9 cellular contexts compared by ENCODE assay signal in genomic region chr2:197873293-197873701, GRCh38.
A peak's percentile ranks its signal among the peaks of the same experiment; 100 is the strongest.
DNase-seq lines count a peak whose midpoint lies in the region; ATAC-seq and TF ChIP-seq lines count a peak whose summit lies in the region.
"Had no signal": no experiment of that assay in that cellular context is flagged by ENCODE, and none has a peak within 500 bp of the region (broad histone marks: within the 10 kb centered on the region; RNA-seq: fewer than 3 reads in every experiment).

No MANE protein-coding gene starts in this region.

- TF ChIP-seq POLR2A in HCT116 (IDR thresholded peaks at IDR 0.05; ENCODE audit: borderline replicate concordance, extremely low read depth, insufficient read depth, insufficient read length) = no peak

- POLR2A ChIA-PET in HCT116 (lab: Charles Lee) (no interaction called here), SK-N-SH (lab: Yijun Ruan, JAX) (no interaction called here)
- POLR2A ChIA-PET in naive thymus-derived CD4-positive, alpha-beta T cell (lab: Charles Lee) = interaction anchor here (0.6 to 0.7 kb wide), 2 partner anchors 18 to 75 kb away, joined by 3 read pairs; no protein-coding TSS in a partner anchor

- H2AFZ ChIP-seq in HCT116 (ENCODE audit: low read depth, low read length, poor library complexity, severe bottlenecking) = no peak overlapping the region
- no peak overlapping the region for H2AFZ ChIP-seq in SK-N-SH (ENCODE audit: low read depth)

- 24% methylated on average over 4 of the region's 4 CpGs for WGBS in SK-N-SH (ENCODE audit: low lambda C conversion rate)

- intact Hi-C loops in HCT116 (cut with micrococcal nuclease) = no loop called here
- intact Hi-C loops in naive thymus-derived CD4-positive, alpha-beta T cell (cut with micrococcal nuclease) = loop anchor here in 1 of 2 donors (10.0 kb wide), 1 partner anchor 438 kb away; the partner anchor contains the start of gene SF3B1

- H3K4me1 ChIP-seq in HCT116 (ENCODE audit: control insufficient read depth in 1 of 2, insufficient read depth in 2 of 2, low read length in 2 of 2) (no peaks in the 10 kb centered on the region), SK-N-SH (ENCODE audit: control insufficient read depth in 1 of 2, insufficient read depth in 2 of 2, low read depth in 1 of 2, low read length in 1 of 2) (peaks cover 22 to 34% of the 10 kb centered on the region in 2 experiments), foreskin keratinocyte (peaks cover 7% of the 10 kb centered on the region)
- peaks cover 0 to 34% of the 10 kb centered on the region in 2 donors for H3K4me1 ChIP-seq in naive thymus-derived CD4-positive, alpha-beta T cell (ENCODE audit: control insufficient read depth in 2 of 2, insufficient read depth in 2 of 2, low read length in 2 of 2)

- H3K4me2 ChIP-seq in HCT116 (ENCODE audit: low read length) = no peak overlapping the region
- peak overlapping the region; percentile 60 for H3K4me2 ChIP-seq in SK-N-SH

- DNase-seq in HCT116 (ENCODE audit: low read depth, low spot score) (no peak), SK-N-SH (no peak), foreskin keratinocyte (no peak), renal cortical epithelial cell (ENCODE audit: low read depth) (peak; percentile 21), nephron progenitor cell (no peak)
- DNase-seq in naive thymus-derived CD4-positive, alpha-beta T cell = no peak
- DNase-seq: NCI-H510A had no signal

- TF ChIP-seq CTCF in HCT116 (IDR thresholded peaks at IDR 0.05 in 2 of 3, conservative IDR thresholded peaks at IDR 0.05 in 1 of 3; ENCODE audit: borderline replicate concordance in 1 of 3, insufficient read depth in 1 of 3, low read depth in 2 of 3, low read length in 2 of 3) (0 out of 6 replicates have a peak, but pooled peaks of 2 of the 3 experiments have one; percentile 2 to 5), SK-N-SH (IDR thresholded peaks at IDR 0.05) (peak; percentile 26), foreskin keratinocyte (conservative IDR thresholded peaks at IDR 0.05) (no peak), nephron progenitor cell (IDR thresholded peaks at IDR 0.05) (no peak)

- H3K27me3 ChIP-seq in HCT116 (ENCODE audit: insufficient read depth, low read length) = 0 out of 2 replicates have a peak, but pooled peaks cover 9% of the 10 kb centered on the region
- H3K27me3 ChIP-seq in SK-N-SH (ENCODE audit: insufficient read depth) = no peaks in the 10 kb centered on the region
- no peaks in the 10 kb centered on the region for H3K27me3 ChIP-seq in foreskin keratinocyte
- no peaks in the 10 kb centered on the region for H3K27me3 ChIP-seq in naive thymus-derived CD4-positive, alpha-beta T cell (ENCODE audit: control insufficient read depth in 2 of 2, insufficient read depth in 2 of 2, low read length in 2 of 2)

- H3K9me3 ChIP-seq in HCT116 (ENCODE audit: control insufficient read depth in 1 of 2, insufficient read depth in 1 of 2, low read depth in 1 of 2, low read length in 2 of 2) (no peaks in the 10 kb centered on the region), SK-N-SH (no peaks in the 10 kb centered on the region)
- no peaks in the 10 kb centered on the region for H3K9me3 ChIP-seq in naive thymus-derived CD4-positive, alpha-beta T cell (ENCODE audit: control insufficient read depth in 2 of 3, low read length in 3 of 3)

- H3F3A ChIP-seq in SK-N-SH (replicated peaks; ENCODE audit: insufficient read depth) = peaks cover 54% of the 10 kb centered on the region

- no peaks in the 10 kb centered on the region for H3K9me3 Mint-ChIP-seq in naive thymus-derived CD4-positive, alpha-beta T cell
- H3K9me3 Mint-ChIP-seq in nephron progenitor cell = no peaks in the 10 kb centered on the region

- H3K4me3 ChIP-seq in HCT116 (replicated peaks in 1 of 2; ENCODE audit: low read depth in 1 of 2, low read length in 2 of 2) (no peak overlapping the region), SK-N-SH (ENCODE audit: low read depth in 2 of 2, low read length in 1 of 2) (peak overlapping the region in 1 of 2 experiments; percentile 24; a peak in 1 of 4 replicates)
- no peak overlapping the region for H3K4me3 ChIP-seq in naive thymus-derived CD4-positive, alpha-beta T cell (ENCODE audit: low read length)

- H3K9ac ChIP-seq in HCT116 (ENCODE audit: low read length) (no peak overlapping the region), SK-N-SH (no peak overlapping the region)

- H3K4me3 Mint-ChIP-seq in naive thymus-derived CD4-positive, alpha-beta T cell = peak overlapping the region in 1 of 10 donors; percentile 33
- no peak overlapping the region for H3K4me3 Mint-ChIP-seq in nephron progenitor cell

- peaks cover 0 to 2% (median 0%) of the 10 kb centered on the region in 5 donors for H3K36me3 Mint-ChIP-seq in naive thymus-derived CD4-positive, alpha-beta T cell
- H3K36me3 Mint-ChIP-seq in nephron progenitor cell (ENCODE audit: low read depth) = no peaks in the 10 kb centered on the region

- H3K79me2 ChIP-seq in HCT116 (ENCODE audit: insufficient read depth, low read length) = no peaks in the 10 kb centered on the region
- H3K79me2 ChIP-seq in SK-N-SH (ENCODE audit: insufficient read depth) = peaks cover 40% of the 10 kb centered on the region

- no TSS peak for BruUV-seq in HCT116 (replicated peaks; lab: Mats Ljungman, UMichigan)

- H3K9me2 ChIP-seq in HCT116 (ENCODE audit: insufficient read depth) (no peaks in the 10 kb centered on the region), SK-N-SH (no peaks in the 10 kb centered on the region)

- no peaks in the 10 kb centered on the region for H3K27me3 Mint-ChIP-seq in naive thymus-derived CD4-positive, alpha-beta T cell
- H3K27me3 Mint-ChIP-seq in nephron progenitor cell (ENCODE audit: low read depth, poor library complexity) = no peaks in the 10 kb centered on the region

- H3K27ac ChIP-seq in HCT116 (ENCODE audit: low read depth, low read length) (no peak overlapping the region), SK-N-SH (ENCODE audit: low read depth in 2 of 2, low read length in 1 of 2) (peak overlapping the region in 1 of 2 experiments; percentile 57; a peak in 2 of 4 replicates), foreskin keratinocyte (no peak overlapping the region)
- no peak overlapping the region for H3K27ac ChIP-seq in naive thymus-derived CD4-positive, alpha-beta T cell (ENCODE audit: low read depth, low read length)
- H3K27ac ChIP-seq: VCaP had no signal

- peaks cover 29 to 92% (median 85%) of the 10 kb centered on the region in 7 donors for H3K4me1 Mint-ChIP-seq in naive thymus-derived CD4-positive, alpha-beta T cell
- peaks cover 10% of the 10 kb centered on the region for H3K4me1 Mint-ChIP-seq in nephron progenitor cell

- TF ChIP-seq RAD21 in HCT116 (IDR thresholded peaks at IDR 0.05; ENCODE audit: low read depth) (no peak), SK-N-SH (IDR thresholded peaks at IDR 0.05; ENCODE audit: low read length) (no peak)

- CTCF ChIA-PET in HCT116 (lab: Charles Lee) (no interaction called here), SK-N-SH (lab: Yijun Ruan, JAX) (interaction anchor here (0.7 to 1.2 kb wide), 3 partner anchors 16 to 423 kb away, joined by 3 to 5 read pairs (median 3); no protein-coding TSS in a partner anchor)
- CTCF ChIA-PET in naive thymus-derived CD4-positive, alpha-beta T cell (lab: Charles Lee) = no interaction called here

- ATAC-seq in HCT116 (peak; percentile 73), foreskin keratinocyte (peak; percentile 78), GM21423 (IDR thresholded peaks at IDR 0.05; ENCODE audit: unreplicated experiment) (no peak)
- ATAC-seq in naive thymus-derived CD4-positive, alpha-beta T cell = no peak

- H4K20me1 ChIP-seq in HCT116 (ENCODE audit: insufficient read depth) (no peaks in the 10 kb centered on the region), SK-N-SH (ENCODE audit: insufficient read depth) (no peaks in the 10 kb centered on the region)

- H3K27ac Mint-ChIP-seq in naive thymus-derived CD4-positive, alpha-beta T cell = peak overlapping the region in 3 of 9 donors; percentile 28 to 62 (median 47)
- H3K27ac Mint-ChIP-seq in nephron progenitor cell = no peak overlapping the region

- TF ChIP-seq EP300 in SK-N-SH (IDR thresholded peaks at IDR 0.05; ENCODE audit: borderline replicate concordance in 1 of 2, low read depth in 1 of 2, low read length in 1 of 2) = peak in 1 of 2 experiments; percentile 83; a peak in 1 of 4 replicates

- RAD21 ChIA-PET in HCT116 (lab: Charles Lee; ENCODE audit: low non-redundant PET in 1 of 2, low total read pairs in 2 of 2, uncharacterized antibody in 2 of 2, unreplicated experiment in 2 of 2) = no interaction called here

- H3K36me3 ChIP-seq in HCT116 (ENCODE audit: control insufficient read depth in 1 of 2, insufficient read depth in 2 of 2, low read length in 2 of 2) = no peaks in the 10 kb centered on the region
- H3K36me3 ChIP-seq in SK-N-SH (replicated peaks in 1 of 2; ENCODE audit: control insufficient read depth in 1 of 2, insufficient read depth in 2 of 2, low read length in 1 of 2) = no peaks in the 10 kb centered on the region
- H3K36me3 ChIP-seq in naive thymus-derived CD4-positive, alpha-beta T cell (ENCODE audit: control insufficient read depth in 2 of 3, insufficient read depth in 3 of 3, low read length in 3 of 3) = no peaks in the 10 kb centered on the region

TF ChIP-seq in HCT116, 20 proteins besides CTCF, POLR2A, EP300 and RAD21 (continues in another document):
- TF ChIP-seq ELF1 (IDR thresholded peaks at IDR 0.05; ENCODE audit: borderline replicate concordance, low read depth) (no peak), POLR2AphosphoS5 (IDR thresholded peaks at IDR 0.05; ENCODE audit: low read depth, low read length) (no peak), FOSL1 (IDR thresholded peaks at IDR 0.05; ENCODE audit: low read depth) (no peak), EZH2 (IDR thresholded peaks at IDR 0.05) (no peak), SIN3A (IDR thresholded peaks at IDR 0.05; ENCODE audit: low read depth) (no peak), ZFX (IDR thresholded peaks at IDR 0.05) (no peak), SP1 (IDR thresholded peaks at IDR 0.05; ENCODE audit: low read depth) (no peak), CEBPB (IDR thresholded peaks at IDR 0.05; ENCODE audit: low read depth) (no peak)

TF ChIP-seq in SK-N-SH, 30 proteins besides CTCF, POLR2A, EP300 and RAD21 (continues in another document):
- TF ChIP-seq NFIC (IDR thresholded peaks at IDR 0.05; ENCODE audit: borderline replicate concordance) = peak; percentile 78
- TF ChIP-seq JUND (IDR thresholded peaks at IDR 0.05) = peak; percentile 80
- TF ChIP-seq GABPA (IDR thresholded peaks at IDR 0.05; ENCODE audit: low read depth) = no peak

Comparison
In these comparisons a context has a peak if more than half of its experiments do, and no peak if none do; other contexts are left out.
1. ATAC-seq: peak in HCT116 (single experiment) and foreskin keratinocyte (single experiment); none in GM21423 (single experiment) and naive thymus-derived CD4-positive, alpha-beta T cell (single experiment).
2. CTCF ChIP-seq: peak in HCT116 (2 of 3) and SK-N-SH (single experiment); none in foreskin keratinocyte (single experiment) and nephron progenitor cell (single experiment).
3. Of the 11 proteins assayed by ChIP-seq in both SK-N-SH and HCT116: peak only in SK-N-SH: JUND, MAX, POLR2AphosphoS5, SIN3A and YY1; only in HCT116: none; in both: CTCF; in neither: 5.